ENCODE assay signal across 1 cellular context in the genomic region with DNA sequence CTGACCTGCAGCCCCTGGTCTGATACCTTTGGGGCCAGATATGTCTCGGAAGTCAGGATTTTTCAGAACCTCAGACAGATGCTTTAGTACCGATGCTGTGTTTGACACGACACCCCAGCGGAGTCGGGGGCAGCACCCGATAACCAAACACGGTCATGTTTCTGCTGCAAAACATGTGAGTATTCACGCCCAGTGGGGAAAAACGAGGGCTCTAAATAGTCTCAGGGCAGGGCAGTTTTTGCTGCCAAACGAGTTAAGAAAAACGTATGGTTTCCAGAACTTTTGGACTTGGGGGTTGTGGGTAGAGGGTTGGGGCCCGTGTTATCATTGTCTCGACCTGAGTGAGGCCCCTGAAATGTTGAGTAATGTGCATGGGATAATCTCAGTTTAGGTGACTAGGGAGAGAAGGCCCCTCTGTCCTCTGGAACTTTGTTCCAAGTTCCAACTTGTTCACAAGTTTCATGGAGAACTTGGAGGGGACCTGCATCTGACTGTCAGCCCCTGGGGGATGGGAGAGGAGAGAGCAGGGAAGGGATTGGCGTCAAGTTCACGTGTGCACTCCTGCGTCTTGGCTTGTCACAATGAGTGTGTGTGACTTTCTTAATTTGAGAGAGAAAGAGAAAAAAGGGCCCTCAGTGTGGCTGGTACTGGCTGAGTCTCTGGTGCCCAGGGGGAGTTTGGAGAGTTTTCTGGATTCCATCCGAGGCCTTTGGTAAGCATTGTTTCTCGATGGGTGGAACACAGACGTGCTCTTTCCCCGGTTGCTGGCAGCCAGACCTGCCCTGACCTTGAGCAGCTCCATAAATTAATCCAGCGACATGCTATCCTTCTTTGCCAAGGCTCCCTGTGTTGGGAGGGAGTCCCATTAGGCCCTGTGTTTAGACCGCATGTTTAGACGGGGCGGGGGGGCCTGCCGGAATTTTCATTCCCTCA.
TF ChIP-seq lines count a peak whose summit lies in the region.

No MANE protein-coding gene starts in this region.

TF ChIP-seq in HepG2, 621 proteins besides CTCF, POLR2A, EP300 and RAD21 (continues in another document):
- TF ChIP-seq PPARG (CRISPR knock-in tag; conservative IDR thresholded peaks at IDR 0.05), result no peak
- TF ChIP-seq POLR2AphosphoS2 (IDR thresholded peaks at IDR 0.05; ENCODE audit: low read depth, low read length), result no peak
- TF ChIP-seq ZNF549 (CRISPR knock-in tag; IDR thresholded peaks at IDR 0.05), result no peak
- TF ChIP-seq ZNF124 (CRISPR knock-in tag; IDR thresholded peaks at IDR 0.05), result no peak
- TF ChIP-seq KDM3A (CRISPR knock-in tag; IDR thresholded peaks at IDR 0.05; ENCODE audit: low read depth), result no peak
- no peak for TF ChIP-seq FOXO1 (CRISPR knock-in tag; IDR thresholded peaks at IDR 0.05)
- TF ChIP-seq ARNT (IDR thresholded peaks at IDR 0.05), result no peak
- no peak for TF ChIP-seq ARNT2 (CRISPR knock-in tag; IDR thresholded peaks at IDR 0.05; ENCODE audit: low read depth)
- TF ChIP-seq MXD3 (CRISPR knock-in tag; IDR thresholded peaks at IDR 0.05), result no peak
- TF ChIP-seq XBP1 (CRISPR knock-in tag; IDR thresholded peaks at IDR 0.05), result no peak
- no peak for TF ChIP-seq ZBTB20 (CRISPR knock-in tag; IDR thresholded peaks at IDR 0.05; ENCODE audit: borderline replicate concordance, low read depth)
- TF ChIP-seq, protein P1, sequence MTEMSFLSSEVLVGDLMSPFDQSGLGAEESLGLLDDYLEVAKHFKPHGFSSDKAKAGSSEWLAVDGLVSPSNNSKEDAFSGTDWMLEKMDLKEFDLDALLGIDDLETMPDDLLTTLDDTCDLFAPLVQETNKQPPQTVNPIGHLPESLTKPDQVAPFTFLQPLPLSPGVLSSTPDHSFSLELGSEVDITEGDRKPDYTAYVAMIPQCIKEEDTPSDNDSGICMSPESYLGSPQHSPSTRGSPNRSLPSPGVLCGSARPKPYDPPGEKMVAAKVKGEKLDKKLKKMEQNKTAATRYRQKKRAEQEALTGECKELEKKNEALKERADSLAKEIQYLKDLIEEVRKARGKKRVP (CRISPR knock-in tag; IDR thresholded peaks at IDR 0.05), result no peak
- TF ChIP-seq JUND (CRISPR knock-in tag; IDR thresholded peaks at IDR 0.05), result 0 out of 2 replicates have a peak, but pooled peaks have one; percentile 27
- no peak for TF ChIP-seq ZBTB43 (CRISPR knock-in tag; conservative IDR thresholded peaks at IDR 0.05)
- no peak for TF ChIP-seq ZNF468 (CRISPR knock-in tag; IDR thresholded peaks at IDR 0.05)
- no peak for TF ChIP-seq LCORL (IDR thresholded peaks at IDR 0.05)
- TF ChIP-seq LCORL (CRISPR knock-in tag; IDR thresholded peaks at IDR 0.05), result peak; percentile 28; the same call in 1 of the 2 replicates
- TF ChIP-seq ZNF7 (CRISPR knock-in tag; IDR thresholded peaks at IDR 0.05), result no peak
- TF ChIP-seq, protein P2, sequence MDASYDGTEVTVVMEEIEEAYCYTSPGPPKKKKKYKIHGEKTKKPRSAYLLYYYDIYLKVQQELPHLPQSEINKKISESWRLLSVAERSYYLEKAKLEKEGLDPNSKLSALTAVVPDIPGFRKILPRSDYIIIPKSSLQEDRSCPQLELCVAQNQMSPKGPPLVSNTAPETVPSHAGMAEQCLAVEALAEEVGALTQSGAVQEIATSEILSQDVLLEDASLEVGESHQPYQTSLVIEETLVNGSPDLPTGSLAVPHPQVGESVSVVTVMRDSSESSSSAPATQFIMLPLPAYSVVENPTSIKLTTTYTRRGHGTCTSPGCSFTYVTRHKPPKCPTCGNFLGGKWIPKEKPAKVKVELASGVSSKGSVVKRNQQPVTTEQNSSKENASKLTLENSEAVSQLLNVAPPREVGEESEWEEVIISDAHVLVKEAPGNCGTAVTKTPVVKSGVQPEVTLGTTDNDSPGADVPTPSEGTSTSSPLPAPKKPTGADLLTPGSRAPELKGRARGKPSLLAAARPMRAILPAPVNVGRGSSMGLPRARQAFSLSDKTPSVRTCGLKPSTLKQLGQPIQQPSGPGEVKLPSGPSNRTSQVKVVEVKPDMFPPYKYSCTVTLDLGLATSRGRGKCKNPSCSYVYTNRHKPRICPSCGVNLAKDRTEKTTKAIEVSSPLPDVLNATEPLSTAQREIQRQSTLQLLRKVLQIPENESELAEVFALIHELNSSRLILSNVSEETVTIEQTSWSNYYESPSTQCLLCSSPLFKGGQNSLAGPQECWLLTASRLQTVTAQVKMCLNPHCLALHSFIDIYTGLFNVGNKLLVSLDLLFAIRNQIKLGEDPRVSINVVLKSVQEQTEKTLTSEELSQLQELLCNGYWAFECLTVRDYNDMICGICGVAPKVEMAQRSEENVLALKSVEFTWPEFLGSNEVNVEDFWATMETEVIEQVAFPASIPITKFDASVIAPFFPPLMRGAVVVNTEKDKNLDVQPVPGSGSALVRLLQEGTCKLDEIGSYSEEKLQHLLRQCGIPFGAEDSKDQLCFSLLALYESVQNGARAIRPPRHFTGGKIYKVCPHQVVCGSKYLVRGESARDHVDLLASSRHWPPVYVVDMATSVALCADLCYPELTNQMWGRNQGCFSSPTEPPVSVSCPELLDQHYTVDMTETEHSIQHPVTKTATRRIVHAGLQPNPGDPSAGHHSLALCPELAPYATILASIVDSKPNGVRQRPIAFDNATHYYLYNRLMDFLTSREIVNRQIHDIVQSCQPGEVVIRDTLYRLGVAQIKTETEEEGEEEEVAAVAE (CRISPR knock-in tag; IDR thresholded peaks at IDR 0.05; ENCODE audit: borderline replicate concordance), result no peak
- TF ChIP-seq RBFOX2 (IDR thresholded peaks at IDR 0.05; ENCODE audit: low read depth, low read length), result no peak
- no peak for TF ChIP-seq FOXM1 (CRISPR knock-in tag; IDR thresholded peaks at IDR 0.05)
- TF ChIP-seq, protein P3, sequence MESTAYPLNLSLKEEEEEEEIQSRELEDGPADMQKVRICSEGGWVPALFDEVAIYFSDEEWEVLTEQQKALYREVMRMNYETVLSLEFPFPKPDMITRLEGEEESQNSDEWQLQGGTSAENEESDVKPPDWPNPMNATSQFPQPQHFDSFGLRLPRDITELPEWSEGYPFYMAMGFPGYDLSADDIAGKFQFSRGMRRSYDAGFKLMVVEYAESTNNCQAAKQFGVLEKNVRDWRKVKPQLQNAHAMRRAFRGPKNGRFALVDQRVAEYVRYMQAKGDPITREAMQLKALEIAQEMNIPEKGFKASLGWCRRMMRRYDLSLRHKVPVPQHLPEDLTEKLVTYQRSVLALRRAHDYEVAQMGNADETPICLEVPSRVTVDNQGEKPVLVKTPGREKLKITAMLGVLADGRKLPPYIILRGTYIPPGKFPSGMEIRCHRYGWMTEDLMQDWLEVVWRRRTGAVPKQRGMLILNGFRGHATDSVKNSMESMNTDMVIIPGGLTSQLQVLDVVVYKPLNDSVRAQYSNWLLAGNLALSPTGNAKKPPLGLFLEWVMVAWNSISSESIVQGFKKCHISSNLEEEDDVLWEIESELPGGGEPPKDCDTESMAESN (CRISPR knock-in tag; conservative IDR thresholded peaks at IDR 0.05), result no peak
- TF ChIP-seq TGIF2 (CRISPR knock-in tag; IDR thresholded peaks at IDR 0.05), result no peak
- TF ChIP-seq, protein P4, sequence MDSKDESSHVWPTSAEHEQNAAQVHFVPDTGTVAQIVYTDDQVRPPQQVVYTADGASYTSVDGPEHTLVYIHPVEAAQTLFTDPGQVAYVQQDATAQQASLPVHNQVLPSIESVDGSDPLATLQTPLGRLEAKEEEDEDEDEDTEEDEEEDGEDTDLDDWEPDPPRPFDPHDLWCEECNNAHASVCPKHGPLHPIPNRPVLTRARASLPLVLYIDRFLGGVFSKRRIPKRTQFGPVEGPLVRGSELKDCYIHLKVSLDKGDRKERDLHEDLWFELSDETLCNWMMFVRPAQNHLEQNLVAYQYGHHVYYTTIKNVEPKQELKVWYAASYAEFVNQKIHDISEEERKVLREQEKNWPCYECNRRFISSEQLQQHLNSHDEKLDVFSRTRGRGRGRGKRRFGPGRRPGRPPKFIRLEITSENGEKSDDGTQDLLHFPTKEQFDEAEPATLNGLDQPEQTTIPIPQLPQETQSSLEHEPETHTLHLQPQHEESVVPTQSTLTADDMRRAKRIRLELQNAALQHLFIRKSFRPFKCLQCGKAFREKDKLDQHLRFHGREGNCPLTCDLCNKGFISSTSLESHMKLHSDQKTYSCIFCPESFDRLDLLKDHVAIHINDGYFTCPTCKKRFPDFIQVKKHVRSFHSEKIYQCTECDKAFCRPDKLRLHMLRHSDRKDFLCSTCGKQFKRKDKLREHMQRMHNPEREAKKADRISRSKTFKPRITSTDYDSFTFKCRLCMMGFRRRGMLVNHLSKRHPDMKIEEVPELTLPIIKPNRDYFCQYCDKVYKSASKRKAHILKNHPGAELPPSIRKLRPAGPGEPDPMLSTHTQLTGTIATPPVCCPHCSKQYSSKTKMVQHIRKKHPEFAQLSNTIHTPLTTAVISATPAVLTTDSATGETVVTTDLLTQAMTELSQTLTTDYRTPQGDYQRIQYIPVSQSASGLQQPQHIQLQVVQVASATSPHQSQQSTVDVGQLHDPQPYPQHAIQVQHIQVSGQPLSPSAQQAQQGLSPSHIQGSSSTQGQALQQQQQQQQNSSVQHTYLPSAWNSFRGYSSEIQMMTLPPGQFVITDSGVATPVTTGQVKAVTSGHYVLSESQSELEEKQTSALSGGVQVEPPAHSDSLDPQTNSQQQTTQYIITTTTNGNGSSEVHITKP (CRISPR knock-in tag; IDR thresholded peaks at IDR 0.05; ENCODE audit: low read depth), result no peak
- TF ChIP-seq, protein P5, sequence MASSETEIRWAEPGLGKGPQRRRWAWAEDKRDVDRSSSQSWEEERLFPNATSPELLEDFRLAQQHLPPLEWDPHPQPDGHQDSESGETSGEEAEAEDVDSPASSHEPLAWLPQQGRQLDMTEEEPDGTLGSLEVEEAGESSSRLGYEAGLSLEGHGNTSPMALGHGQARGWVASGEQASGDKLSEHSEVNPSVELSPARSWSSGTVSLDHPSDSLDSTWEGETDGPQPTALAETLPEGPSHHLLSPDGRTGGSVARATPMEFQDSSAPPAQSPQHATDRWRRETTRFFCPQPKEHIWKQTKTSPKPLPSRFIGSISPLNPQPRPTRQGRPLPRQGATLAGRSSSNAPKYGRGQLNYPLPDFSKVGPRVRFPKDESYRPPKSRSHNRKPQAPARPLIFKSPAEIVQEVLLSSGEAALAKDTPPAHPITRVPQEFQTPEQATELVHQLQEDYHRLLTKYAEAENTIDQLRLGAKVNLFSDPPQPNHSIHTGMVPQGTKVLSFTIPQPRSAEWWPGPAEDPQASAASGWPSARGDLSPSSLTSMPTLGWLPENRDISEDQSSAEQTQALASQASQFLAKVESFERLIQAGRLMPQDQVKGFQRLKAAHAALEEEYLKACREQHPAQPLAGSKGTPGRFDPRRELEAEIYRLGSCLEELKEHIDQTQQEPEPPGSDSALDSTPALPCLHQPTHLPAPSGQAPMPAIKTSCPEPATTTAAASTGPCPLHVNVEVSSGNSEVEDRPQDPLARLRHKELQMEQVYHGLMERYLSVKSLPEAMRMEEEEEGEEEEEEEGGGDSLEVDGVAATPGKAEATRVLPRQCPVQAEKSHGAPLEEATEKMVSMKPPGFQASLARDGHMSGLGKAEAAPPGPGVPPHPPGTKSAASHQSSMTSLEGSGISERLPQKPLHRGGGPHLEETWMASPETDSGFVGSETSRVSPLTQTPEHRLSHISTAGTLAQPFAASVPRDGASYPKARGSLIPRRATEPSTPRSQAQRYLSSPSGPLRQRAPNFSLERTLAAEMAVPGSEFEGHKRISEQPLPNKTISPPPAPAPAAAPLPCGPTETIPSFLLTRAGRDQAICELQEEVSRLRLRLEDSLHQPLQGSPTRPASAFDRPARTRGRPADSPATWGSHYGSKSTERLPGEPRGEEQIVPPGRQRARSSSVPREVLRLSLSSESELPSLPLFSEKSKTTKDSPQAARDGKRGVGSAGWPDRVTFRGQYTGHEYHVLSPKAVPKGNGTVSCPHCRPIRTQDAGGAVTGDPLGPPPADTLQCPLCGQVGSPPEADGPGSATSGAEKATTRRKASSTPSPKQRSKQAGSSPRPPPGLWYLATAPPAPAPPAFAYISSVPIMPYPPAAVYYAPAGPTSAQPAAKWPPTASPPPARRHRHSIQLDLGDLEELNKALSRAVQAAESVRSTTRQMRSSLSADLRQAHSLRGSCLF (CRISPR knock-in tag; IDR thresholded peaks at IDR 0.05; ENCODE audit: borderline replicate concordance), result no peak
- no peak for TF ChIP-seq ZNF329 (CRISPR knock-in tag; IDR thresholded peaks at IDR 0.05; ENCODE audit: low read depth)
- no peak for TF ChIP-seq HDAC2 (CRISPR knock-in tag; IDR thresholded peaks at IDR 0.05)
- no peak for TF ChIP-seq DR1 (CRISPR knock-in tag; IDR thresholded peaks at IDR 0.05)
- no peak for TF ChIP-seq MBD4 (IDR thresholded peaks at IDR 0.05; ENCODE audit: borderline replicate concordance, low read length)
- TF ChIP-seq, protein P6, sequence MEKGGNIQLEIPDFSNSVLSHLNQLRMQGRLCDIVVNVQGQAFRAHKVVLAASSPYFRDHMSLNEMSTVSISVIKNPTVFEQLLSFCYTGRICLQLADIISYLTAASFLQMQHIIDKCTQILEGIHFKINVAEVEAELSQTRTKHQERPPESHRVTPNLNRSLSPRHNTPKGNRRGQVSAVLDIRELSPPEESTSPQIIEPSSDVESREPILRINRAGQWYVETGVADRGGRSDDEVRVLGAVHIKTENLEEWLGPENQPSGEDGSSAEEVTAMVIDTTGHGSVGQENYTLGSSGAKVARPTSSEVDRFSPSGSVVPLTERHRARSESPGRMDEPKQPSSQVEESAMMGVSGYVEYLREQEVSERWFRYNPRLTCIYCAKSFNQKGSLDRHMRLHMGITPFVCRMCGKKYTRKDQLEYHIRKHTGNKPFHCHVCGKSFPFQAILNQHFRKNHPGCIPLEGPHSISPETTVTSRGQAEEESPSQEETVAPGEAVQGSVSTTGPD (CRISPR knock-in tag; IDR thresholded peaks at IDR 0.05), result no peak
- TF ChIP-seq ZFX (CRISPR knock-in tag; IDR thresholded peaks at IDR 0.05; ENCODE audit: low read depth), result peak; percentile 36; the same call in 1 of the 2 replicates
- no peak for TF ChIP-seq FOXA3 (CRISPR knock-in tag; IDR thresholded peaks at IDR 0.05)
- TF ChIP-seq, protein P7, sequence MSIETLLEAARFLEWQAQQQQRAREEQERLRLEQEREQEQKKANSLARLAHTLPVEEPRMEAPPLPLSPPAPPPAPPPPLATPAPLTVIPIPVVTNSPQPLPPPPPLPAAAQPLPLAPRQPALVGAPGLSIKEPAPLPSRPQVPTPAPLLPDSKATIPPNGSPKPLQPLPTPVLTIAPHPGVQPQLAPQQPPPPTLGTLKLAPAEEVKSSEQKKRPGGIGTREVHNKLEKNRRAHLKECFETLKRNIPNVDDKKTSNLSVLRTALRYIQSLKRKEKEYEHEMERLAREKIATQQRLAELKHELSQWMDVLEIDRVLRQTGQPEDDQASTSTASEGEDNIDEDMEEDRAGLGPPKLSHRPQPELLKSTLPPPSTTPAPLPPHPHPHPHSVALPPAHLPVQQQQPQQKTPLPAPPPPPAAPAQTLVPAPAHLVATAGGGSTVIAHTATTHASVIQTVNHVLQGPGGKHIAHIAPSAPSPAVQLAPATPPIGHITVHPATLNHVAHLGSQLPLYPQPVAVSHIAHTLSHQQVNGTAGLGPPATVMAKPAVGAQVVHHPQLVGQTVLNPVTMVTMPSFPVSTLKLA (IDR thresholded peaks at IDR 0.05), result no peak
- TF ChIP-seq ESRRA (CRISPR knock-in tag; IDR thresholded peaks at IDR 0.05; ENCODE audit: low read depth), result no peak; the same call in 1 of the 2 replicates
- 0 out of 2 replicates have a peak, but pooled peaks have one; percentile 21 for TF ChIP-seq ZFY (CRISPR knock-in tag; IDR thresholded peaks at IDR 0.05)
